ENCODE assay signal across 15 cellular contexts in genomic region chr10:60728056-60728455, GRCh38. TPM values are rescaled to one million over a fixed set of nuclear protein-coding genes. Genes with fewer than 3 reads are reported as not detected.
A peak's percentile ranks its signal among the peaks of the same experiment; 100 is the strongest.
DNase-seq lines count a peak whose midpoint lies in the region; ATAC-seq lines count a peak whose summit lies in the region.
"Had no signal": no experiment of that assay in that cellular context is flagged by ENCODE, and none has a peak within 500 bp of the region (broad histone marks: within the 10 kb centered on the region; RNA-seq: fewer than 3 reads in every experiment).

No MANE protein-coding gene starts in this region.

- H3K4me2 ChIP-seq in Karpas-422 (ENCODE audit: low read depth, low read length, poor library complexity, severe bottlenecking): no peak overlapping the region

- H2AFZ ChIP-seq in Karpas-422 (ENCODE audit: low read length): no peak overlapping the region

- POLR2A ChIA-PET in T-cell (lab: Charles Lee): no interaction called here

- H3K9me3 ChIP-seq in Karpas-422 (ENCODE audit: low read length): no peaks in the 10 kb centered on the region

- H3K27ac ChIP-seq in Karpas-422 (ENCODE audit: low read length): no peak overlapping the region
- H3K27ac ChIP-seq: WERI-Rb-1 had no signal

- peak; percentile 69 to 77 (median 72) for ATAC-seq in T-cell (replicated peaks in 1 of 4)
- peak; percentile 73 for ATAC-seq in stimulated activated effector memory CD8-positive, alpha-beta T cell treated with anti-CD3 and anti-CD28 coated beads, Interleukin-12 subunit alpha, Interleukin-12 subunit beta, amount 100 ng/mL, for 72 hours
- ATAC-seq: SK-N-SH treated with all-trans-retinoic acid at 6 μM for 48 hours had no signal

- no peaks in the 10 kb centered on the region for H3K27me3 Mint-ChIP-seq in activated naive CD4-positive, alpha-beta T cell treated with anti-CD3 and anti-CD28 coated beads, Interleukin-2, amount 50 U/mL, for 24 hours
- peaks cover 0 to 8% of the 10 kb centered on the region in 2 donors for H3K27me3 Mint-ChIP-seq in T-cell

- CTCF ChIA-PET in T-cell (lab: Charles Lee): interaction anchor here (1.0 to 1.7 kb wide), 3 partner anchors 11 to 41 kb away, joined by 3 to 4 read pairs (median 4); no protein-coding TSS in a partner anchor

- no peak overlapping the region for H3K9ac ChIP-seq in Karpas-422 (ENCODE audit: low read length)

- no peaks in the 10 kb centered on the region for H3K36me3 ChIP-seq in Karpas-422 (ENCODE audit: insufficient read depth, low read length)
- H3K36me3 ChIP-seq: WERI-Rb-1 had no signal

- H3K4me3 Mint-ChIP-seq in activated naive CD4-positive, alpha-beta T cell treated with anti-CD3 and anti-CD28 coated beads, Interleukin-2, amount 50 U/mL, for 24 hours: peak overlapping the region; percentile 87
- peak overlapping the region; percentile 77 to 96 (median 79) for H3K4me3 Mint-ChIP-seq in T-cell
- H3K4me3 Mint-ChIP-seq in stimulated activated effector memory CD8-positive, alpha-beta T cell treated with anti-CD3 and anti-CD28 coated beads, Interleukin-12 subunit alpha, Interleukin-12 subunit beta, amount 100 ng/mL, for 72 hours: peak overlapping the region; percentile 64
- H3K4me3 Mint-ChIP-seq: dendritic cell treated with granulocyte-macrophage colony-stimulating factor and Interleukin-4, amounts not matched to agents 40 ng/mL and 50 ng/mL, for 4 days had no signal

- H3K27ac Mint-ChIP-seq in activated naive CD4-positive, alpha-beta T cell treated with anti-CD3 and anti-CD28 coated beads, Interleukin-2, amount 50 U/mL, for 24 hours: peak overlapping the region; percentile 97
- H3K27ac Mint-ChIP-seq in T-cell: peak overlapping the region; percentile 90 to 94
- peak overlapping the region; percentile 33 for H3K27ac Mint-ChIP-seq in stimulated activated effector memory CD8-positive, alpha-beta T cell treated with anti-CD3 and anti-CD28 coated beads, Interleukin-12 subunit alpha, Interleukin-12 subunit beta, amount 100 ng/mL, for 72 hours
- H3K27ac Mint-ChIP-seq: dendritic cell treated with granulocyte-macrophage colony-stimulating factor and Interleukin-4, amounts not matched to agents 40 ng/mL and 50 ng/mL, for 4 days had no signal

- no peaks in the 10 kb centered on the region for H3K9me3 Mint-ChIP-seq in activated naive CD4-positive, alpha-beta T cell treated with anti-CD3 and anti-CD28 coated beads, Interleukin-2, amount 50 U/mL, for 24 hours
- H3K9me3 Mint-ChIP-seq in T-cell: peaks cover 0 to 3% (median 0%) of the 10 kb centered on the region in 3 donors
- peaks cover 6% of the 10 kb centered on the region for H3K9me3 Mint-ChIP-seq in stimulated activated effector memory CD8-positive, alpha-beta T cell treated with anti-CD3 and anti-CD28 coated beads, Interleukin-12 subunit alpha, Interleukin-12 subunit beta, amount 100 ng/mL, for 72 hours
- H3K9me3 Mint-ChIP-seq: dendritic cell treated with granulocyte-macrophage colony-stimulating factor and Interleukin-4, amounts not matched to agents 40 ng/mL and 50 ng/mL, for 4 days had no signal

- peaks cover 34% of the 10 kb centered on the region for H3K4me1 ChIP-seq in Karpas-422 (ENCODE audit: low read length)

- DNase-seq in activated naive CD4-positive, alpha-beta T cell treated with Interleukin-2 at 50 U/mL for 16 hours: no peak
- DNase-seq in T-cell (peak in 12 of 34 experiments; percentile 7 to 46 (median 24)), NCI-H345 (lab: John Stamatoyannopoulos, UW) (no peak), NCI-H2029 (lab: John Stamatoyannopoulos, UW) (no peak), Karpas-422 (no peak)
- peak; percentile 73 for DNase-seq in central memory CD4-positive, alpha-beta T cell
- no peak for DNase-seq in stimulated activated effector memory CD8-positive, alpha-beta T cell treated with anti-CD3 and anti-CD28 coated beads, Interleukin-12 subunit alpha, Interleukin-12 subunit beta, amount 100 ng/mL, for 72 hours (ENCODE audit: low spot score in 2 of 2)
- DNase-seq: kidney glomerular epithelial cell, midbrain, NCI-H1694 treated with DMSO at 0.1 percent for 48 hours, NCI-H524, WERI-Rb-1 had no signal

- H3K27me3 ChIP-seq in Karpas-422 (ENCODE audit: low read length): no peaks in the 10 kb centered on the region

- H3K4me3 ChIP-seq in Karpas-422 (ENCODE audit: low read length): no peak overlapping the region

- H3K36me3 Mint-ChIP-seq in activated naive CD4-positive, alpha-beta T cell treated with anti-CD3 and anti-CD28 coated beads, Interleukin-2, amount 50 U/mL, for 24 hours: peaks cover 1% of the 10 kb centered on the region
- peaks cover 2% of the 10 kb centered on the region for H3K36me3 Mint-ChIP-seq in T-cell
- H3K36me3 Mint-ChIP-seq in stimulated activated effector memory CD8-positive, alpha-beta T cell treated with anti-CD3 and anti-CD28 coated beads, Interleukin-12 subunit alpha, Interleukin-12 subunit beta, amount 100 ng/mL, for 72 hours: no peaks in the 10 kb centered on the region

- no peaks in the 10 kb centered on the region for H3K9me2 ChIP-seq in Karpas-422 (replicated peaks; ENCODE audit: insufficient read depth, low read length)

- H3K4me1 Mint-ChIP-seq in activated naive CD4-positive, alpha-beta T cell treated with anti-CD3 and anti-CD28 coated beads, Interleukin-2, amount 50 U/mL, for 24 hours: peaks cover 88% of the 10 kb centered on the region
- peaks cover 78 to 87% (median 83%) of the 10 kb centered on the region in 3 donors for H3K4me1 Mint-ChIP-seq in T-cell
- peaks cover 38% of the 10 kb centered on the region for H3K4me1 Mint-ChIP-seq in stimulated activated effector memory CD8-positive, alpha-beta T cell treated with anti-CD3 and anti-CD28 coated beads, Interleukin-12 subunit alpha, Interleukin-12 subunit beta, amount 100 ng/mL, for 72 hours

- no peaks in the 10 kb centered on the region for H3K79me2 ChIP-seq in Karpas-422 (ENCODE audit: low read length)

- H4K20me1 ChIP-seq in Karpas-422 (ENCODE audit: insufficient read depth, low read depth, low read length): no peaks in the 10 kb centered on the region

RNA-seq across cellular contexts. Expression of gene CDK1, which starts 50.2 kb away (rescaled TPM):
- total RNA-seq in T-cell: 1 to 10 TPM; 1.2 to 2.0 (median 1.6) TPM
- total RNA-seq in Karpas-422 (2014; rRNA removed; shearing (Covaris generic); ENCODE audit: low replicate concordance): 54.4 and 129 TPM in 2 replicates

Comparison
In these comparisons a context has a peak if more than half of its experiments do, and no peak if none do; other contexts are left out.
1. H3K27ac Mint-ChIP-seq: peak in every context shown above with its lines; median percentile 97 in activated naive CD4-positive, alpha-beta T cell treated with anti-CD3 and anti-CD28 coated beads, Interleukin-2, amount 50 U/mL, for 24 hours; 92 in T-cell; 33 in stimulated activated effector memory CD8-positive, alpha-beta T cell treated with anti-CD3 and anti-CD28 coated beads, Interleukin-12 subunit alpha, Interleukin-12 subunit beta, amount 100 ng/mL, for 72 hours.
2. RNA of gene CDK1, which starts 50.2 kb away (total RNA-seq): 54.4 to 129 TPM in Karpas-422; 1.2 to 2.0 TPM in T-cell; every median in the first group is over 10 times any median in the second.
3. Peak in every context shown above with its lines, with median percentiles within 50 percentile points of each other: H3K4me3 Mint-ChIP-seq.